19 cellular contexts compared by ENCODE assay signal in the genomic region with DNA sequence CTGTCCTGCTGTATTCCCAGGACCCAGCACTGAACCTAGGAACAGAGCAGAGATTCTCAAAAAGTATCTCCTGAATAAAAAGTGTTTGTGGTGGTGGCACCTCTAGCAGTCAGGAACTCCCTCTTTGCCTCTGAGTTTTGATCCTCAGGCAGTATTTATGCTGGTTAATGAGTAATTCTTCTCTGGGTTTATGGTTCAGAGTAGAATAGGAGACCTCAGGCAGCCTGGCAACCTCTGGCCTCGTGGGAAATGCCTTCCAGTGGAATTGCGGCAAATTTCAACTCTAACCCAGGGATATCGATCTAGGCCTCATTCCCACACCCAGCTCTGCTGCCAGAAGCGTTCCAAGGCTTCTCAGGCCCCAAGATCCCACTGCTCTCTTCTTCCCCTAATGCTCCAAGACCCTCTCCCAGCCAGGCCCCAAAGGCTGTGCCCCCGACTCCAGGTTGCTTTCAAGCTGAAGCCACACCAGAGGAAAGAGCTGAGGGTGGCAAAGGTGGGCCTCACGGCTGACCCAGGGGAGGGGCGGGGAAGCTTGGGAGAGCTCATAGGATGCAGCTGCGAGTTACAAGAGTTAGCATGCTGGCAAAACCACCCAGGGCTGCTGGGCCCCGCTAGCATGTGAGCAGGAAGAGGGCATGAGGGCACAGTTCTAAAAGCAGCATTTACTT. TPM values are rescaled to one million over a fixed set of nuclear protein-coding genes. Genes with fewer than 3 reads are reported as not detected.
A peak's percentile ranks its signal among the peaks of the same experiment; 100 is the strongest.
DNase-seq lines count a peak whose midpoint lies in the region; ATAC-seq and TF ChIP-seq lines count a peak whose summit lies in the region.
"Had no signal": no experiment of that assay in that cellular context is flagged by ENCODE, and none has a peak within 500 bp of the region (broad histone marks: within the 10 kb centered on the region; RNA-seq: fewer than 3 reads in every experiment).

No MANE protein-coding gene starts in this region.

- no peaks in the 10 kb centered on the region for H3K27me3 Mint-ChIP-seq in type B pancreatic cell
- H3K27me3 Mint-ChIP-seq: B cell had no signal

- intact Hi-C loops in uterus (cut with DNase I; ENCODE audit: low total_unique reads): no loop called here

- H3K9me3 Mint-ChIP-seq in type B pancreatic cell: no peaks in the 10 kb centered on the region
- H3K9me3 Mint-ChIP-seq: activated T-helper 2 cell treated with anti-CD3 and anti-CD28 coated beads, Interferon-gamma antibody, Interleukin-2, Interleukin-4, amounts not matched to agents 10 μg/mL and 5 μg/mL and 100 μg/mL, durations not matched to agents 14 hours and 24 hours and 36 hours had no signal

- H3K27me3 ChIP-seq in duodenal mucosa (ENCODE audit: control insufficient read depth in 1 of 2, insufficient read depth in 2 of 2, low read length in 2 of 2): no peaks in the 10 kb centered on the region
- H3K27me3 ChIP-seq in mucosa of rectum (ENCODE audit: control insufficient read depth in 2 of 2, insufficient read depth in 2 of 2, low read length in 2 of 2): no peaks in the 10 kb centered on the region
- no peaks in the 10 kb centered on the region for H3K27me3 ChIP-seq in uterus
- H3K27me3 ChIP-seq: SJCRH30 had no signal

- DNase-seq in HT-29 (ENCODE audit: low spot score): peak; percentile 84
- DNase-seq in type B pancreatic cell (ENCODE audit: extremely low spot score, unreplicated experiment): no peak
- no peak for DNase-seq in ecto neural progenitor cell (ENCODE audit: low spot score)
- DNase-seq in uterus: no peak
- DNase-seq: activated CD4-positive, alpha-beta T cell treated with anti-CD3 and anti-CD28 coated beads, Interleukin-2, amount 50 U/mL, for 1 hour; cortex of kidney; glutamatergic neuron; left ventricle myocardium inferior; NCI-H1694; NCI-H748 treated with DMSO at 0.1 percent for 48 hours; SJCRH30 had no signal

- peak overlapping the region; percentile 75 for H3K27ac Mint-ChIP-seq in type B pancreatic cell
- H3K27ac Mint-ChIP-seq: activated T-helper 2 cell treated with anti-CD3 and anti-CD28 coated beads, Interferon-gamma antibody, Interleukin-2, Interleukin-4, amounts not matched to agents 10 μg/mL and 5 μg/mL and 100 μg/mL, durations not matched to agents 14 hours and 24 hours and 36 hours; B cell had no signal

- no peak for ATAC-seq in HG02885 (IDR thresholded peaks at IDR 0.05; ENCODE audit: poor library complexity, unreplicated experiment)
- ATAC-seq: K562, sciatic nerve had no signal

- H3K4me3 ChIP-seq in duodenal mucosa (ENCODE audit: low read depth in 1 of 2, low read length in 2 of 2): peak overlapping the region; percentile 6 to 8
- peak overlapping the region; percentile 25 to 48 for H3K4me3 ChIP-seq in mucosa of rectum (ENCODE audit: low read length in 2 of 2)
- H3K4me3 ChIP-seq in uterus: no peak overlapping the region
- H3K4me3 ChIP-seq: K562, left ventricle myocardium inferior, SJCRH30, thoracic aorta had no signal

- peak overlapping the region; percentile 13 for H3K4me3 Mint-ChIP-seq in type B pancreatic cell
- H3K4me3 Mint-ChIP-seq: B cell had no signal

- TF ChIP-seq CTCF in type B pancreatic cell (conservative IDR thresholded peaks at IDR 0.05) (no peak), uterus (IDR thresholded peaks at IDR 0.05) (no peak)

- peaks cover 18% of the 10 kb centered on the region for H3K4me1 Mint-ChIP-seq in type B pancreatic cell (ENCODE audit: unreplicated experiment)
- H3K4me1 Mint-ChIP-seq: B cell had no signal

- H3K36me3 Mint-ChIP-seq in type B pancreatic cell: peaks cover 22% of the 10 kb centered on the region

- no peak for TF ChIP-seq POLR2A in uterus (IDR thresholded peaks at IDR 0.05)

- H3K36me3 ChIP-seq in duodenal mucosa (ENCODE audit: control insufficient read depth in 1 of 2, insufficient read depth in 2 of 2, low read length in 2 of 2) (peaks cover 28 to 52% of the 10 kb centered on the region in 2 donors), mucosa of rectum (ENCODE audit: control insufficient read depth in 2 of 2, insufficient read depth in 2 of 2, low read length in 2 of 2) (peaks cover 36 to 53% of the 10 kb centered on the region in 2 donors), uterus (no peaks in the 10 kb centered on the region)

- H3K9ac ChIP-seq in duodenal mucosa (ENCODE audit: low read depth in 1 of 2, low read length in 2 of 2): peak overlapping the region in 1 of 2 donors; percentile 0
- peak overlapping the region in 1 of 2 donors; percentile 53 for H3K9ac ChIP-seq in mucosa of rectum (ENCODE audit: low read depth in 1 of 2, low read length in 2 of 2)

- peak overlapping the region; percentile 57 for H3K27ac ChIP-seq in duodenal mucosa (ENCODE audit: low read depth, low read length)
- peak overlapping the region; percentile 86 to 88 for H3K27ac ChIP-seq in mucosa of rectum (ENCODE audit: low read depth in 2 of 2, low read length in 2 of 2)
- no peak overlapping the region for H3K27ac ChIP-seq in uterus
- H3K27ac ChIP-seq: left ventricle myocardium inferior, SJCRH30, thoracic aorta had no signal

- H3K4me1 ChIP-seq in duodenal mucosa (ENCODE audit: control insufficient read depth in 1 of 2, insufficient read depth in 2 of 2, low read length in 2 of 2): peaks cover 35 to 41% of the 10 kb centered on the region in 2 donors
- H3K4me1 ChIP-seq in mucosa of rectum (ENCODE audit: control insufficient read depth in 2 of 2, insufficient read depth in 2 of 2, low read length in 2 of 2): peaks cover 32 to 43% of the 10 kb centered on the region in 2 donors
- no peaks in the 10 kb centered on the region for H3K4me1 ChIP-seq in uterus
- H3K4me1 ChIP-seq: left ventricle myocardium inferior, SJCRH30 had no signal

- no peaks in the 10 kb centered on the region for H3K9me3 ChIP-seq in duodenal mucosa (ENCODE audit: control insufficient read depth in 1 of 2, low read length in 2 of 2)
- H3K9me3 ChIP-seq in mucosa of rectum (ENCODE audit: control insufficient read depth in 2 of 2, low read length in 2 of 2): no peaks in the 10 kb centered on the region
- no peaks in the 10 kb centered on the region for H3K9me3 ChIP-seq in uterus
- H3K9me3 ChIP-seq: left ventricle myocardium inferior, SJCRH30, thoracic aorta had no signal

RNA-seq across cellular contexts. Expression of a gene that starts 10.9 kb away (rescaled TPM):
- total RNA-seq in HT-29 (2014; rRNA removed; shearing (Covaris generic)): 73.3 and 78.1 TPM in 2 replicates
- total RNA-seq in type B pancreatic cell (ENCODE audit: low replicate concordance) (33.9 and 53.1 TPM in 2 replicates), uterus (10 to 100 TPM; 10.5 to 36.8 (median 20.4) TPM)

RNA-seq across cellular contexts. Expression of a gene that starts 13.4 kb away (rescaled TPM):
- total RNA-seq in HT-29 (2014; rRNA removed; shearing (Covaris generic)): 16.0 and 20.8 TPM in 2 replicates
- total RNA-seq in type B pancreatic cell (ENCODE audit: low replicate concordance): 41.4 and 57.0 TPM in 2 replicates
- total RNA-seq in uterus: 10 to 100 TPM in 3 of 4 donors, 1 to 10 TPM in 1; 1.5 to 26.6 (median 16.1) TPM

RNA-seq across cellular contexts. Expression of a gene that starts 22.8 kb away (rescaled TPM):
- total RNA-seq in HT-29 (2014; rRNA removed; shearing (Covaris generic)): 83.0 and 84.4 TPM in 2 replicates
- 43.2 and 54.9 TPM in 2 replicates for total RNA-seq in type B pancreatic cell (ENCODE audit: low replicate concordance)
- total RNA-seq in uterus: 10 to 100 TPM in 3 of 4 donors, 1 to 10 TPM in 1; 6.5 to 46.4 (median 20.4) TPM

RNA-seq across cellular contexts. Expression of a gene that starts 22.9 kb away (rescaled TPM):
- total RNA-seq in HT-29 (2014; rRNA removed; shearing (Covaris generic)): 0.92 and 1.1 TPM in 2 replicates
- 0.80 and 0.88 TPM in 2 replicates for total RNA-seq in type B pancreatic cell (ENCODE audit: low replicate concordance)
- total RNA-seq in uterus: 1 to 10 TPM in 1 of 4 donors, under 1 TPM in 2, not detected in 1; 0.21 to 3.3 (median 0.58) TPM

RNA-seq across cellular contexts. Expression of a gene that starts 38.4 kb away (rescaled TPM):
- 31.5 and 34.1 TPM in 2 replicates for total RNA-seq in HT-29 (2014; rRNA removed; shearing (Covaris generic))
- 9.0 and 22.6 TPM in 2 replicates for total RNA-seq in type B pancreatic cell (ENCODE audit: low replicate concordance)
- total RNA-seq in uterus: 1 to 10 TPM in 1 of 4 donors, under 1 TPM in 1, not detected in 2; 0.40 to 1.9 TPM

Comparison
In these comparisons a context has a peak if more than half of its experiments do, and no peak if none do; other contexts are left out.
1. H3K27ac ChIP-seq: peak in duodenal mucosa (single experiment) and mucosa of rectum (2 of 2); none in uterus (0 of 2).
2. H3K4me3 ChIP-seq: peak in duodenal mucosa (2 of 2) and mucosa of rectum (2 of 2); none in uterus (0 of 2).